12 cellular contexts compared by ENCODE assay signal in the genomic region with DNA sequence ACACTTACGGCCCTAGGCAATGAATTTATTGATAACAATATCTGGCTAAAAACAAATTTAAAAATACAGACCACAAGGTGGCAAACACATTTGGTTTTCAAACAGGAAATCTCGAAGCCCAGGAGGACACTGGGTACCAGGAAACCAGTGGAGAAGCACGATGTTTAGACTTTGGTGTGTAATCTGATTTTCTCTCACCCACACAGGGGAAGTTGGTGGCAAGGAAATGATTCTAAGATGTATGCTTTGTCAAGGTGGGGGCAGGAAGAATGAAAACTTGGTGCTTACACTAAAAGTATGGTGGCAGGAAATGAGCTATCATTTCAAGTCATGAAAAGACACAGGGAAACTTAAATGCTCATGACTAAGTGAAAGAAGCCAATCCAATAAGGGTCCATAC.
DNase-seq lines count a peak whose midpoint lies in the region; TF ChIP-seq lines count a peak whose summit lies in the region.
"Had no signal": no experiment of that assay in that cellular context is flagged by ENCODE, and none has a peak within 500 bp of the region (broad histone marks: within the 10 kb centered on the region; RNA-seq: fewer than 3 reads in every experiment).

No MANE protein-coding gene starts in this region.

- no peak overlapping the region for H3K9ac ChIP-seq in endodermal cell (ENCODE audit: extremely low read depth, low read length, poor library complexity, severe bottlenecking)

- H3K36me3 ChIP-seq in endodermal cell (ENCODE audit: control insufficient read depth, insufficient read depth, low read length) (no peaks in the 10 kb centered on the region), thymus (ENCODE audit: control insufficient read depth, insufficient read depth) (no peaks in the 10 kb centered on the region)
- H3K36me3 ChIP-seq: ovary had no signal

- no peaks in the 10 kb centered on the region for H3K9me3 ChIP-seq in endodermal cell (ENCODE audit: control insufficient read depth, low read length)
- no peaks in the 10 kb centered on the region for H3K9me3 ChIP-seq in thymus (ENCODE audit: control insufficient read depth)
- H3K9me3 ChIP-seq: ovary had no signal

- DNase-seq in stimulated activated CD4-positive, alpha-beta T cell treated with anti-CD3 and anti-CD28 coated beads, Interleukin-4, amount 100 ng/mL, for 24 hours: peak; percentile 11
- DNase-seq in stimulated activated CD4-positive, alpha-beta T cell treated with anti-CD3 and anti-CD28 coated beads, Interleukin-2, amount 100 ng/mL, for 48 hours: no peak
- peak; percentile 1 for DNase-seq in activated T-cell treated with anti-CD3 and anti-CD28 coated beads for 4 hours
- no peak for DNase-seq in endodermal cell
- DNase-seq in NCI-H69 (lab: John Stamatoyannopoulos, UW): no peak
- no peak for DNase-seq in NCI-H2227 treated with DMSO at 0.1 percent for 48 hours (lab: John Stamatoyannopoulos, UW)
- DNase-seq in HUDEP-2 (lab: John Stamatoyannopoulos, UW; ENCODE audit: unreplicated experiment in 76 of 76): no peak
- DNase-seq: GF-D8; NK-92 treated with Interleukin-12 subunit alpha and Interleukin-12 subunit beta, amount 100 ng/mL, for 24 hours had no signal

- peaks cover 11% of the 10 kb centered on the region for H3K27me3 Mint-ChIP-seq in endodermal cell (ENCODE audit: insufficient read depth)
- H3K27me3 Mint-ChIP-seq: stimulated activated memory B cell treated with anti-CD40 and anti-IgM and Interleukin-4, amounts not matched to agents 10 μg/mL and 1 μg/mL and 100 μg/mL, for 72 hours had no signal

- H3K27ac ChIP-seq in endodermal cell (ENCODE audit: low read depth, low read length) (peak overlapping the region; percentile 86), thymus (ENCODE audit: low read depth) (peak overlapping the region; percentile 66)
- H3K27ac ChIP-seq: ovary had no signal

- H3K4me1 Mint-ChIP-seq in endodermal cell: peaks cover 1% of the 10 kb centered on the region

- H3K27me3 ChIP-seq in endodermal cell (ENCODE audit: control insufficient read depth, insufficient read depth, low read length, poor library complexity, severe bottlenecking): no peaks in the 10 kb centered on the region
- H3K27me3 ChIP-seq in thymus (ENCODE audit: control insufficient read depth, insufficient read depth): no peaks in the 10 kb centered on the region
- H3K27me3 ChIP-seq: ovary had no signal

- H3K36me3 Mint-ChIP-seq in endodermal cell (ENCODE audit: low read depth): no peaks in the 10 kb centered on the region
- H3K36me3 Mint-ChIP-seq: stimulated activated memory B cell treated with anti-CD40 and anti-IgM and Interleukin-4, amounts not matched to agents 10 μg/mL and 1 μg/mL and 100 μg/mL, for 72 hours had no signal

- no peak overlapping the region for H3K4me3 Mint-ChIP-seq in endodermal cell
- H3K4me3 Mint-ChIP-seq: stimulated activated memory B cell treated with anti-CD40 and anti-IgM and Interleukin-4, amounts not matched to agents 10 μg/mL and 1 μg/mL and 100 μg/mL, for 72 hours had no signal

- H3K4me1 ChIP-seq in endodermal cell (ENCODE audit: control insufficient read depth, insufficient read depth, low read length) (no peaks in the 10 kb centered on the region), thymus (ENCODE audit: control insufficient read depth, insufficient read depth, low read length) (peaks cover 3% of the 10 kb centered on the region)

- no peak overlapping the region for H3K27ac Mint-ChIP-seq in endodermal cell
- H3K27ac Mint-ChIP-seq: stimulated activated memory B cell treated with anti-CD40 and anti-IgM and Interleukin-4, amounts not matched to agents 10 μg/mL and 1 μg/mL and 100 μg/mL, for 72 hours had no signal

- no peak overlapping the region for H3K4me3 ChIP-seq in endodermal cell (ENCODE audit: low read length)
- H3K4me3 ChIP-seq in thymus (ENCODE audit: low read length): no peak overlapping the region
- H3K4me3 ChIP-seq: ovary had no signal

- no peaks in the 10 kb centered on the region for H3K9me3 Mint-ChIP-seq in endodermal cell
- H3K9me3 Mint-ChIP-seq: stimulated activated memory B cell treated with anti-CD40 and anti-IgM and Interleukin-4, amounts not matched to agents 10 μg/mL and 1 μg/mL and 100 μg/mL, for 72 hours had no signal

- 91 to 100% methylated on average over 1 to 3 of the region's 3 CpGs for WGBS in endodermal cell (ENCODE audit: insufficient coverage in 1 of 2, insufficient read length in 1 of 2), 2 experiments
- WGBS in thymus: 40% methylated on average over 3 of the region's 3 CpGs

- no peak for TF ChIP-seq CTCF in endodermal cell (conservative IDR thresholded peaks at IDR 0.05)

Comparison
In these comparisons a context has a peak if more than half of its experiments do, and no peak if none do; other contexts are left out.
1. DNase-seq: peak in stimulated activated CD4-positive, alpha-beta T cell treated with anti-CD3 and anti-CD28 coated beads, Interleukin-4, amount 100 ng/mL, for 24 hours (single experiment) and activated T-cell treated with anti-CD3 and anti-CD28 coated beads for 4 hours (single experiment); none in stimulated activated CD4-positive, alpha-beta T cell treated with anti-CD3 and anti-CD28 coated beads, Interleukin-2, amount 100 ng/mL, for 48 hours (0 of 2), endodermal cell (single experiment), NCI-H69 (single experiment), NCI-H2227 treated with DMSO at 0.1 percent for 48 hours (single experiment) and HUDEP-2 (0 of 76).